Comparison of ENCODE assay signal across 18 cellular contexts in the genomic region with DNA sequence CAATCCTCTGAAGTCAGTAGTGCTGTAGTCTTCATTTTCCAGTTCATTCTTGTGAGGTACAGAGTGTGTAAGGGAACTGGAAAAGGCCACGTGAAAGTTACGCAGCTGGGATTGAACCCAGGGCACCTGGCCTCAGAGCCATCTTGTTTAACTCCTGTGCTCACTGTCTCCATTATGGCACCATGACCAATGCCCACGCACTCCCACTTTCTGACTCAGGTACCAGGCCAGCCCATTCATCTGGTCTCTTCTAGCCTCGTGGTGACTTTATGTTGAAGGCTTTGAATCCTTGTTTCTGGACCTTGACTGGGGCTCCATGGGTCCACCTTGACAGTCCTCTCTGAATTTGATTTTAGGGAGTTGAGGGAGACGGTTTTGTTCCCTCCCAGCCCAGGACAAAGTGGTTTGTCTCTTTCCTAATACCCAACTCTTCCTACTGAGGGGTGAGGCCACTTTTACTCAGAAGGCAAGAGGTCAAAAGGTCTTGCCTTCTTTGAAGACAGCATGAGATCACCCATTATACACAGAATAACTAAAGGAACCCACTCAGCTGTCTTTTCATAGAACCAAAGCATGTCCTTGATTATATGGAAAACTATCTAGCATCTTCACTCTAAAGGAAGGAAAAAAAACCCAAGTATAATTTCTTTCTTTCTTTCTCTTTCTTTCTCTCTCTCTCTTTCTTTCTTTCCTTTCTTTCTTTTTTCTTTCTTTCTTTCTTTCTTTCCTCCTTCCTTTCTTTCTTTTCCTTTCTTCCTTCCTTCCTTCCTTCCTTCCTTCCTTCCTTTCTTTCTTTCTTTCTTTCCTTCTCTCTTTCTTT. TPM values are rescaled to one million over a fixed set of nuclear protein-coding genes. Genes with fewer than 3 reads are reported as not detected.
"Had no signal": no experiment of that assay in that cellular context is flagged by ENCODE, and none has a peak within 500 bp of the region (broad histone marks: within the 10 kb centered on the region; RNA-seq: fewer than 3 reads in every experiment).

No MANE protein-coding gene starts in this region.

- H3K27ac Mint-ChIP-seq: activated T-helper 1 cell treated with anti-CD3 and anti-CD28 coated beads, Interleukin-12 subunit alpha, Interleukin-12 subunit beta, Interleukin-2, Interleukin-4 antibody, amounts not matched to agents 30 ng/mL and 10 ng/mL and 1 ng/mL, durations not matched to agents 14 hours and 24 hours and 36 hours had no signal

- H3K9me3 Mint-ChIP-seq: activated T-helper 1 cell treated with anti-CD3 and anti-CD28 coated beads, Interleukin-12 subunit alpha, Interleukin-12 subunit beta, Interleukin-2, Interleukin-4 antibody, amounts not matched to agents 30 ng/mL and 10 ng/mL and 1 ng/mL, durations not matched to agents 14 hours and 24 hours and 36 hours had no signal

- H3K36me3 ChIP-seq: ascending aorta, breast epithelium, ovary, spleen, stomach had no signal

- H3K4me3 Mint-ChIP-seq: activated T-helper 1 cell treated with anti-CD3 and anti-CD28 coated beads, Interleukin-12 subunit alpha, Interleukin-12 subunit beta, Interleukin-2, Interleukin-4 antibody, amounts not matched to agents 30 ng/mL and 10 ng/mL and 1 ng/mL, durations not matched to agents 14 hours and 24 hours and 36 hours had no signal

- H3K27ac ChIP-seq: ascending aorta, breast epithelium, ovary, spleen, stomach, testis had no signal

- H3K27me3 ChIP-seq: ascending aorta, breast epithelium, ovary, spleen, stomach, testis had no signal

- ATAC-seq: left lobe of liver, sciatic nerve had no signal

- DNase-seq: activated CD4-positive, alpha-beta T cell treated with anti-CD3 and anti-CD28 coated beads, Interleukin-2, amount 50 U/mL, for 48 hours; activated CD4-positive, CD25-positive, alpha-beta regulatory T cell treated with anti-CD3 and anti-CD28 coated beads, Interleukin-2, amount 50 U/mL, for 72 hours; activated CD8-positive, alpha-beta memory T cell treated with anti-CD3 and anti-CD28 coated beads, Interleukin-2, amount 50 U/mL, for 4 hours; activated naive CD4-positive, alpha-beta T cell; erythroblast; hippocampal formation; mammary epithelial cell; ovary; spleen; stomach; SW 1271; testis had no signal

- H3K4me3 ChIP-seq: ascending aorta, breast epithelium, ovary, spleen, stomach, testis had no signal

- H3K9me3 ChIP-seq: ascending aorta, breast epithelium, ovary, spleen, stomach, testis had no signal

- H3K4me1 ChIP-seq: ascending aorta, breast epithelium, testis had no signal

RNA-seq across cellular contexts. Expression of a gene that starts 50.0 kb away (rescaled TPM):
- total RNA-seq: activated T-helper 1 cell treated with anti-CD3 and anti-CD28 coated beads, Interleukin-12 subunit alpha, Interleukin-12 subunit beta, Interleukin-2, Interleukin-4 antibody, amounts not matched to agents 30 ng/mL and 10 ng/mL and 1 ng/mL, durations not matched to agents 14 hours and 24 hours and 36 hours; ascending aorta; pulmonary artery endothelial cell had no signal
